Comparison of ENCODE assay signal across 25 cellular contexts in genomic region chr17:67092291-67092690, GRCh38. TPM values are rescaled to one million over a fixed set of nuclear protein-coding genes. Genes with fewer than 3 reads are reported as not detected.
"Had no signal": no experiment of that assay in that cellular context is flagged by ENCODE, and none has a peak within 500 bp of the region (broad histone marks: within the 10 kb centered on the region; RNA-seq: fewer than 3 reads in every experiment).

No MANE protein-coding gene starts in this region.

- H3K27ac ChIP-seq: HL-60, PC-9, Peyer's patch, SJCRH30 had no signal

- H3K9me3 ChIP-seq: MG63, Peyer's patch, SJCRH30 had no signal

- DNase-seq: KBM-7, MG63, NCI-H1092, NCI-H1105 treated with DMSO at 0.1 percent for 48 hours, NCI-H1417 treated with DMSO at 0.1 percent for 48 hours, NCI-H146, NCI-H1694 treated with DMSO at 0.1 percent for 48 hours, NCI-H1930, NCI-H2081, NCI-H2107, NCI-H226, NCI-H446, NCI-H510A, NCI-H524 treated with DMSO at 0.1 percent for 48 hours, NCI-H69, NCI-H774, OCI-M1, PC-9, Peyer's patch, SHP77 treated with DMSO at 0.1 percent for 48 hours, SJCRH30 had no signal

- ATAC-seq: Right ventricle myocardium inferior, SK-N-SH treated with all-trans-retinoic acid at 6 μM for 48 hours had no signal

- H3K27me3 ChIP-seq: MG63, Peyer's patch, SJCRH30 had no signal

- H3K4me3 ChIP-seq: MG63, PC-9, Peyer's patch, SJCRH30 had no signal

- H3K4me1 ChIP-seq: Peyer's patch, SJCRH30 had no signal

- H3K4me2 ChIP-seq: PC-9 had no signal

RNA-seq across cellular contexts. Expression of gene CACNG1, which starts 47.9 kb away (rescaled TPM):
- total RNA-seq: PC-9, Peyer's patch, Right ventricle myocardium inferior, RPMI7951 had no signal
